In the genomic region with DNA sequence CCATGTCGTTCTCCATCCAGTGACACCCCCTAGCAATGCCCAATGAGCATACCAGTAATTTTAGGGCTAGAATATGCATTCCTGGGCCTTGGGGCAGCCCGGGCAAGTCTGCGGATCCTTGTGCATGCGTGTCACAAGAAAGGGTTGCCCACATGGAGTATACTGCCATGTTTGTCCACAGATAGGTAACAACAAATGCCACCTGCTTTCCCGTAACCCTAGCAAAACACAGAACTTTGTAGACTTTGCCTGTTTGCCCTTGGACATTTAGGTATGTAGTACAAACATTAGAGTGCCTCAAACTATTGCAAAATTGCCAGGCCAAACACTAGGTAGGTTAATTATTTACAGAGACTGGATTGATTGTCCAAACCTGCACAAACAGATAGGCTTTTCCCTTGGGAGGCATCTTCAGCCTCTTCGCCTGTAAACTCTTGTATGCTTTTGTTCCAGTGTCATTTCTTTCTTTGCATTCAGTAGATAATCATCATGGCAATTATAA, we compare ENCODE assay signal across 1 cellular context.
TF ChIP-seq lines count a peak whose summit lies in the region.

No MANE protein-coding gene starts in this region.

TF ChIP-seq in HepG2, 621 proteins besides CTCF, POLR2A, EP300 and RAD21 (continued from another document and continues in another):
- TF ChIP-seq, protein P1, sequence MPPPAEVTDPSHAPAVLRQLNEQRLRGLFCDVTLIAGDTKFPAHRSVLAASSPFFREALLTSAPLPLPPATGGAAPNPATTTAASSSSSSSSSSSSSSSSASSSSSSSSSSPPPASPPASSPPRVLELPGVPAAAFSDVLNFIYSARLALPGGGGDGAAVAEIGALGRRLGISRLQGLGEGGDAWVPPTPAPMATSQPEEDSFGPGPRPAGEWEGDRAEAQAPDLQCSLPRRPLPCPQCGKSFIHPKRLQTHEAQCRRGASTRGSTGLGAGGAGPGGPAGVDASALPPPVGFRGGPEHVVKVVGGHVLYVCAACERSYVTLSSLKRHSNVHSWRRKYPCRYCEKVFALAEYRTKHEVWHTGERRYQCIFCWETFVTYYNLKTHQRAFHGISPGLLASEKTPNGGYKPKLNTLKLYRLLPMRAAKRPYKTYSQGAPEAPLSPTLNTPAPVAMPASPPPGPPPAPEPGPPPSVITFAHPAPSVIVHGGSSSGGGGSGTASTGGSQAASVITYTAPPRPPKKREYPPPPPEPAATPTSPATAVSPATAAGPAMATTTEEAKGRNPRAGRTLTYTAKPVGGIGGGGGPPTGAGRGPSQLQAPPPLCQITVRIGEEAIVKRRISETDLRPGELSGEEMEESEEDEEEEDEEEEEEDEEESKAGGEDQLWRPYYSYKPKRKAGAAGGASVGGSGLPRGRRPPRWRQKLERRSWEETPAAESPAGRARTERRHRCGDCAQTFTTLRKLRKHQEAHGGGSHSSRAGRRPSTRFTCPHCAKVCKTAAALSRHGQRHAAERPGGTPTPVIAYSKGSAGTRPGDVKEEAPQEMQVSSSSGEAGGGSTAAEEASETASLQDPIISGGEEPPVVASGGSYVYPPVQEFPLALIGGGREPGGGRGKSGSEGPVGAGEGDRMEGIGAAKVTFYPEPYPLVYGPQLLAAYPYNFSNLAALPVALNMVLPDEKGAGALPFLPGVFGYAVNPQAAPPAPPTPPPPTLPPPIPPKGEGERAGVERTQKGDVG (CRISPR knock-in tag; IDR thresholded peaks at IDR 0.05; ENCODE audit: borderline replicate concordance), result peak; percentile 80; the same call in 1 of the 2 replicates
- no peak for TF ChIP-seq STAT5B (CRISPR knock-in tag; IDR thresholded peaks at IDR 0.05)
- TF ChIP-seq LCORL (IDR thresholded peaks at IDR 0.05), result peak; percentile 92; the same call in 1 of the 2 replicates
- TF ChIP-seq LCORL (CRISPR knock-in tag; IDR thresholded peaks at IDR 0.05), result peak; percentile 91
- peak; percentile 48 for TF ChIP-seq IKZF4 (CRISPR knock-in tag; IDR thresholded peaks at IDR 0.05; ENCODE audit: borderline replicate concordance, low read depth, not compliant biosample characterization)
- TF ChIP-seq SMARCE1 (IDR thresholded peaks at IDR 0.05; ENCODE audit: borderline replicate concordance), result no peak
- no peak for TF ChIP-seq ZNF282 (IDR thresholded peaks at IDR 0.05; ENCODE audit: partially characterized antibody)
- TF ChIP-seq, protein P2, sequence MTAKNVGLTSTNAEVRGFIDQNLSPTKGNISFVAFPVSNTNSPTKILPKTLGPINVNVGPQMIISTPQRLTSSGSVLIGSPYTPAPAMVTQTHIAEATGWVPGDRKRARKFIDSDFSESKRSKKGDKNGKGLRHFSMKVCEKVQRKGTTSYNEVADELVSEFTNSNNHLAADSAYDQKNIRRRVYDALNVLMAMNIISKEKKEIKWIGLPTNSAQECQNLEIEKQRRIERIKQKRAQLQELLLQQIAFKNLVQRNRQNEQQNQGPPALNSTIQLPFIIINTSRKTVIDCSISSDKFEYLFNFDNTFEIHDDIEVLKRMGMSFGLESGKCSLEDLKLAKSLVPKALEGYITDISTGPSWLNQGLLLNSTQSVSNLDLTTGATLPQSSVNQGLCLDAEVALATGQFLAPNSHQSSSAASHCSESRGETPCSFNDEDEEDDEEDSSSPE (CRISPR knock-in tag; IDR thresholded peaks at IDR 0.05), result peak; percentile 32; the same call in 1 of the 2 replicates
- no peak for TF ChIP-seq NFE2L1 (CRISPR knock-in tag; IDR thresholded peaks at IDR 0.05; ENCODE audit: borderline replicate concordance)
- TF ChIP-seq, protein P3, sequence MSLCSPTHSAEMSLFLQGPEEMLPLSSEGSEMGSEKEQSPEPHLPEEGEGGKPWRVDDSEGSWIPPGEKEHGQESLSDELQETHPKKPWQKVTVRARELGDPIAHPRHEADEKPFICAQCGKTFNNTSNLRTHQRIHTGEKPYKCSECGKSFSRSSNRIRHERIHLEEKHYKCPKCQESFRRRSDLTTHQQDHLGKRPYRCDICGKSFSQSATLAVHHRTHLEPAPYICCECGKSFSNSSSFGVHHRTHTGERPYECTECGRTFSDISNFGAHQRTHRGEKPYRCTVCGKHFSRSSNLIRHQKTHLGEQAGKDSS (CRISPR knock-in tag; IDR thresholded peaks at IDR 0.05; ENCODE audit: borderline replicate concordance, low read depth), result no peak
- no peak for TF ChIP-seq ZNF530 (CRISPR knock-in tag; IDR thresholded peaks at IDR 0.05; ENCODE audit: low read depth)
- TF ChIP-seq ZBTB7A (CRISPR knock-in tag; IDR thresholded peaks at IDR 0.05), result no peak
- no peak for TF ChIP-seq ZNF772 (CRISPR knock-in tag; IDR thresholded peaks at IDR 0.05)
- TF ChIP-seq, protein P4, sequence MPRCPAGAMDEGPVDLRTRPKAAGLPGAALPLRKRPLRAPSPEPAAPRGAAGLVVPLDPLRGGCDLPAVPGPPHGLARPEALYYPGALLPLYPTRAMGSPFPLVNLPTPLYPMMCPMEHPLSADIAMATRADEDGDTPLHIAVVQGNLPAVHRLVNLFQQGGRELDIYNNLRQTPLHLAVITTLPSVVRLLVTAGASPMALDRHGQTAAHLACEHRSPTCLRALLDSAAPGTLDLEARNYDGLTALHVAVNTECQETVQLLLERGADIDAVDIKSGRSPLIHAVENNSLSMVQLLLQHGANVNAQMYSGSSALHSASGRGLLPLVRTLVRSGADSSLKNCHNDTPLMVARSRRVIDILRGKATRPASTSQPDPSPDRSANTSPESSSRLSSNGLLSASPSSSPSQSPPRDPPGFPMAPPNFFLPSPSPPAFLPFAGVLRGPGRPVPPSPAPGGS (CRISPR knock-in tag; IDR thresholded peaks at IDR 0.05), result peak; percentile 72; the same call in 1 of the 2 replicates
- no peak for TF ChIP-seq CENPX (CRISPR knock-in tag; IDR thresholded peaks at IDR 0.05)
- TF ChIP-seq, protein P5, sequence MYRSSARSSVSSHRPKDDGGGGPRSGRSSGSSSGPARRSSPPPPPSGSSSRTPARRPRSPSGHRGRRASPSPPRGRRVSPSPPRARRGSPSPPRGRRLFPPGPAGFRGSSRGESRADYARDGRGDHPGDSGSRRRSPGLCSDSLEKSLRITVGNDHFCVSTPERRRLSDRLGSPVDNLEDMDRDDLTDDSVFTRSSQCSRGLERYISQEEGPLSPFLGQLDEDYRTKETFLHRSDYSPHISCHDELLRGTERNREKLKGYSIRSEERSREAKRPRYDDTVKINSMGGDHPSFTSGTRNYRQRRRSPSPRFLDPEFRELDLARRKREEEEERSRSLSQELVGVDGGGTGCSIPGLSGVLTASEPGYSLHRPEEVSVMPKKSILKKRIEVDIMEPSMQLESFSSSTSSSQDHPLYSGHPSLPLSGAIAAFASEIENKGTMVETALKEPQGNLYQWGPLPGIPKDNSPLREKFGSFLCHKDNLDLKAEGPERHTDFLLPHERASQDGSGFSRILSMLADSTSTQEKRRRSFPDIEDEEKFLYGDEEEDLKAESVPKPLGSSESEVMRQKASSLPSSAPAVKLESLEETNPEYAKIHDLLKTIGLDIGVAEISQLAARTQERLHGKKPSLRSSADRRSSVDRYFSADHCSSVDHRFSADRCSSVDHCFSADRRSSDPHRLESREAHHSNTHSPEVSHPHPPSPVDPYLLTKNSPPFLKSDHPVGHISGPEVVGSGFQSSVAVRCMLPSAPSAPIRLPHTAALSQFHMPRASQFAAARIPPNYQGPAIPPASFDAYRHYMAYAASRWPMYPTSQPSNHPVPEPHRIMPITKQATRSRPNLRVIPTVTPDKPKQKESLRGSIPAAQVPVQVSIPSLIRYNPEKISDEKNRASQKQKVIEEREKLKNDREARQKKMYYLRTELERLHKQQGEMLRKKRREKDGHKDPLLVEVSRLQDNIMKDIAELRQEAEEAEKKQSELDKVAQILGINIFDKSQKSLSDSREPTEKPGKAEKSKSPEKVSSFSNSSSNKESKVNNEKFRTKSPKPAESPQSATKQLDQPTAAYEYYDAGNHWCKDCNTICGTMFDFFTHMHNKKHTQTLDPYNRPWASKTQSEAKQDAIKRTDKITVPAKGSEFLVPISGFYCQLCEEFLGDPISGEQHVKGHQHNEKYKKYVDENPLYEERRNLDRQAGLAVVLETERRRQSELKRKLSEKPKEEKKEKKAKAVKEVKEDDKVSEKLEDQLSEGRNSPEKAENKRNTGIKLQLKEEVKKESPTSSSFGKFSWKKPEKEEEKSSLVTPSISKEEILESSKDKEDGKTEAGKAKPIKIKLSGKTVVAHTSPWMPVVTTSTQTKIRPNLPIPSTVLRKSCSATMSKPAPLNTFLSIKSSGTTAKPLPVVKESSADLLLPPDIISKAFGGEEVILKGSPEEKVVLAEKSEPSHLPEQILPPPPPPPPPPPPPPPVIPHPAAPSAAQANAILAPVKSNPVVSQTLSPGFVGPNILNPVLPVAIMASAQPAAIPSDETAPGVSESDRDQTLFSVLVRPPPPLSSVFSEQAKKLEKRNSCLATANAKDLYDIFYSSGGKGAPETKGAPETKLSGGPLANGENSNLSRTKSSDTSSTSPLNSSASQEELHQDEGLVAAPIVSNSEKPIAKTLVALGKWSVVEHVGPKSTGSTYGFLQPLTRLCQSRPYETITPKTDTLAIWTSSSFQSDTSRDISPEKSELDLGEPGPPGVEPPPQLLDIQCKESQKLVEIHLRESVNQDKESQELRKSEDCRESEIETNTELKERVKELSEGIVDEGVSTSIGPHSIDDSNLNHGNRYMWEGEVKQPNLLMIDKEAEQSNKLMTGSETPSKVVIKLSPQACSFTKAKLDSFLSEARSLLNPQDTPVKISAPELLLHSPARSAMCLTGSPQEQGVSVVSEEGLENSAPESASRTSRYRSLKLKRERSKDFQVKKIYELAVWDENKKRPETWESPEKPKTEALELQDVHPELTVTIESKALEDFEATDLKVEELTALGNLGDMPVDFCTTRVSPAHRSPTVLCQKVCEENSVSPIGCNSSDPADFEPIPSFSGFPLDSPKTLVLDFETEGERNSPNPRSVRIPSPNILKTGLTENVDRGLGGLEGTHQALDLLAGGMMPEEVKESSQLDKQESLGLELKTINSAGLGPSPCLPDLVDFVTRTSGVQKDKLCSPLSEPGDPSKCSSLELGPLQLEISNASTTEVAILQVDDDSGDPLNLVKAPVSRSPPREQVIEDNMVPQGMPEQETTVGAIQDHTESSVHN (CRISPR knock-in tag; IDR thresholded peaks at IDR 0.05), result 0 out of 2 replicates have a peak, but pooled peaks have one; percentile 38
- peak; percentile 94 for TF ChIP-seq PHF21A (CRISPR knock-in tag; IDR thresholded peaks at IDR 0.05)
- TF ChIP-seq ZNF460 (CRISPR knock-in tag; IDR thresholded peaks at IDR 0.05; ENCODE audit: borderline replicate concordance), result no peak; the same call in 1 of the 2 replicates
- TF ChIP-seq ASH2L (IDR thresholded peaks at IDR 0.05; ENCODE audit: insufficient read length, low read depth, low read length), result peak; percentile 82
- TF ChIP-seq, protein P6, sequence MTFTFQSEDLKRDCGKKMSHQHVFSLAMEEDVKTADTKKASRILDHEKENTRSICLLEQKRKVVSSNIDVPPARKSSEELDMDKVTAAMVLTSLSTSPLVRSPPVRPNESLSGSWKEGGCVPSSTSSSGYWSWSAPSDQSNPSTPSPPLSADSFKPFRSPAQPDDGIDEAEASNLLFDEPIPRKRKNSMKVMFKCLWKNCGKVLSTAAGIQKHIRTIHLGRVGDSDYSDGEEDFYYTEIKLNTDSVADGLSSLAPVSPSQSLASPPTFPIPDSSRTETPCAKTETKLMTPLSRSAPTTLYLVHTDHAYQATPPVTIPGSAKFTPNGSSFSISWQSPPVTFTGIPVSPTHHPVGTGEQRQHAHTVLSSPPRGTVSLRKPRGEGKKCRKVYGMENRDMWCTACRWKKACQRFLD (CRISPR knock-in tag; IDR thresholded peaks at IDR 0.05; ENCODE audit: borderline replicate concordance), result no peak
- no peak for TF ChIP-seq ZNF569 (CRISPR knock-in tag; IDR thresholded peaks at IDR 0.05; ENCODE audit: borderline replicate concordance)
- TF ChIP-seq GTF3A (CRISPR knock-in tag; conservative IDR thresholded peaks at IDR 0.05), result no peak
- TF ChIP-seq ZNF501 (CRISPR knock-in tag; IDR thresholded peaks at IDR 0.05), result peak; percentile 77
- TF ChIP-seq ZNF562 (CRISPR knock-in tag; IDR thresholded peaks at IDR 0.05; ENCODE audit: borderline replicate concordance), result 0 out of 2 replicates have a peak, but pooled peaks have one; percentile 34
- TF ChIP-seq JUNB (CRISPR knock-in tag; IDR thresholded peaks at IDR 0.05; ENCODE audit: borderline replicate concordance), result peak; percentile 82
- no peak for TF ChIP-seq ZNF720 (CRISPR knock-in tag; IDR thresholded peaks at IDR 0.05)
- TF ChIP-seq, protein P7, sequence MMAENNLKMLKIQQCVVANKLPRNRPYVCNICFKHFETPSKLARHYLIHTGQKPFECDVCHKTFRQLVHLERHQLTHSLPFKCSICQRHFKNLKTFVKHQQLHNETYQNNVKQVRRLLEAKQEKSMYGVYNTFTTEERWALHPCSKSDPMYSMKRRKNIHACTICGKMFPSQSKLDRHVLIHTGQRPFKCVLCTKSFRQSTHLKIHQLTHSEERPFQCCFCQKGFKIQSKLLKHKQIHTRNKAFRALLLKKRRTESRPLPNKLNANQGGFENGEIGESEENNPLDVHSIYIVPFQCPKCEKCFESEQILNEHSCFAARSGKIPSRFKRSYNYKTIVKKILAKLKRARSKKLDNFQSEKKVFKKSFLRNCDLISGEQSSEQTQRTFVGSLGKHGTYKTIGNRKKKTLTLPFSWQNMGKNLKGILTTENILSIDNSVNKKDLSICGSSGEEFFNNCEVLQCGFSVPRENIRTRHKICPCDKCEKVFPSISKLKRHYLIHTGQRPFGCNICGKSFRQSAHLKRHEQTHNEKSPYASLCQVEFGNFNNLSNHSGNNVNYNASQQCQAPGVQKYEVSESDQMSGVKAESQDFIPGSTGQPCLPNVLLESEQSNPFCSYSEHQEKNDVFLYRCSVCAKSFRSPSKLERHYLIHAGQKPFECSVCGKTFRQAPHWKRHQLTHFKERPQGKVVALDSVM (CRISPR knock-in tag; IDR thresholded peaks at IDR 0.05), result peak; percentile 49; the same call in 1 of the 2 replicates
- TF ChIP-seq ZNF619 (CRISPR knock-in tag; IDR thresholded peaks at IDR 0.05), result no peak
- TF ChIP-seq IRF2 (CRISPR knock-in tag; IDR thresholded peaks at IDR 0.05), result peak; percentile 92
- peak; percentile 61 for TF ChIP-seq TBL1XR1 (IDR thresholded peaks at IDR 0.05; ENCODE audit: borderline replicate concordance, low read length, partially characterized antibody)
- TF ChIP-seq, protein P8, sequence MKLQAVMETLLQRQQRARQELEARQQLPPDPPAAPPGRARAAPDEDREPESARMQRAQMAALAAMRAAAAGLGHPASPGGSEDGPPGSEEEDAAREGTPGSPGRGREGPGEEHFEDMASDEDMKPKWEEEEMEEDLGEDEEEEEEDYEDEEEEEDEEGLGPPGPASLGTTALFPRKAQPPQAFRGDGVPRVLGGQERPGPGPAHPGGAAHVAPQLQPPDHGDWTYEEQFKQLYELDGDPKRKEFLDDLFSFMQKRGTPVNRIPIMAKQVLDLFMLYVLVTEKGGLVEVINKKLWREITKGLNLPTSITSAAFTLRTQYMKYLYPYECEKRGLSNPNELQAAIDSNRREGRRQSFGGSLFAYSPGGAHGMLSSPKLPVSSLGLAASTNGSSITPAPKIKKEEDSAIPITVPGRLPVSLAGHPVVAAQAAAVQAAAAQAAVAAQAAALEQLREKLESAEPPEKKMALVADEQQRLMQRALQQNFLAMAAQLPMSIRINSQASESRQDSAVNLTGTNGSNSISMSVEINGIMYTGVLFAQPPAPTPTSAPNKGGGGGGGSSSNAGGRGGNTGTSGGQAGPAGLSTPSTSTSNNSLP (IDR thresholded peaks at IDR 0.05; ENCODE audit: low read depth, low read length), result 0 out of 2 replicates have a peak, but pooled peaks have one; percentile 52
- no peak for TF ChIP-seq NR1H2 (CRISPR knock-in tag; IDR thresholded peaks at IDR 0.05; ENCODE audit: borderline replicate concordance, low read depth)
- no peak for TF ChIP-seq ZNF44 (CRISPR knock-in tag; IDR thresholded peaks at IDR 0.05)
- TF ChIP-seq TGIF2 (CRISPR knock-in tag; IDR thresholded peaks at IDR 0.05), result peak; percentile 72
